18 cellular contexts compared by ENCODE assay signal in genomic region chr12:66014818-66015217, GRCh38.
DNase-seq lines count a peak whose midpoint lies in the region; ATAC-seq, FAIRE-seq and TF ChIP-seq lines count a peak whose summit lies in the region.
"Had no signal": no experiment of that assay in that cellular context is flagged by ENCODE, and none has a peak within 500 bp of the region (broad histone marks: within the 10 kb centered on the region; RNA-seq: fewer than 3 reads in every experiment).

No MANE protein-coding gene starts in this region.

- 66% methylated on average over 3 of the region's 3 CpGs for WGBS in HepG2 (ENCODE audit: low lambda C conversion rate)
- 50% methylated on average over 3 of the region's 3 CpGs for WGBS in right lobe of liver (ENCODE audit: insufficient coverage, low coverage, low lambda C conversion rate, missing lambda C conversion rate)

- H3K9ac ChIP-seq in HepG2 (ENCODE audit: insufficient read depth, low read depth, low read length) (no peak overlapping the region), fibroblast of lung (ENCODE audit: insufficient read depth, low read length) (no peak overlapping the region)

- no peaks in the 10 kb centered on the region for H3K36me3 Mint-ChIP-seq in natural killer cell treated with Interleukin-12 subunit alpha and Interleukin-12 subunit beta and Interleukin-15 and Interleukin-18, amount 100 ng/mL, for 72 hours
- H3K36me3 Mint-ChIP-seq: stimulated activated effector memory CD8-positive, alpha-beta T cell treated with anti-CD3 and anti-CD28 coated beads, Interleukin-12 subunit alpha, Interleukin-12 subunit beta, amount 100 ng/mL, for 72 hours had no signal

- no peak for FAIRE-seq in HepG2 (lab: Jason Lieb, UNC)

- no peaks in the 10 kb centered on the region; a peak in 1 of 5 replicates for H3K27me3 ChIP-seq in HepG2 (ENCODE audit: control insufficient read depth in 1 of 2, insufficient read depth in 2 of 2, low read length in 2 of 2)
- H3K27me3 ChIP-seq in right lobe of liver: no peaks in the 10 kb centered on the region
- no peaks in the 10 kb centered on the region for H3K27me3 ChIP-seq in SJCRH30
- no peaks in the 10 kb centered on the region for H3K27me3 ChIP-seq in fibroblast of lung (ENCODE audit: control insufficient read depth, insufficient read depth, low read length)
- H3K27me3 ChIP-seq: body of pancreas, vagina had no signal

- H3K36me3 ChIP-seq in HepG2 (replicated peaks in 1 of 2; ENCODE audit: control insufficient read depth in 1 of 2, insufficient read depth in 2 of 2, low read length in 2 of 2) (no peaks in the 10 kb centered on the region), right lobe of liver (no peaks in the 10 kb centered on the region), SJCRH30 (no peaks in the 10 kb centered on the region), fibroblast of lung (ENCODE audit: control insufficient read depth, insufficient read depth, low read length) (no peaks in the 10 kb centered on the region)
- H3K36me3 ChIP-seq: vagina had no signal

- no peaks in the 10 kb centered on the region for H4K20me1 ChIP-seq in HepG2 (ENCODE audit: insufficient read depth, low read length)
- no peaks in the 10 kb centered on the region for H4K20me1 ChIP-seq in fibroblast of lung (ENCODE audit: control insufficient read depth, extremely low read depth, insufficient read depth, low read length)

- H3K79me2 ChIP-seq in HepG2 (ENCODE audit: insufficient read depth, low read length): no peaks in the 10 kb centered on the region
- H3K79me2 ChIP-seq in fibroblast of lung (ENCODE audit: control insufficient read depth, insufficient read depth, low read length): no peaks in the 10 kb centered on the region

- H3K9me3 ChIP-seq in HepG2 (ENCODE audit: low read length): no peaks in the 10 kb centered on the region
- H3K9me3 ChIP-seq in right lobe of liver: no peaks in the 10 kb centered on the region
- H3K9me3 ChIP-seq in SJCRH30 (replicated peaks): no peaks in the 10 kb centered on the region
- no peaks in the 10 kb centered on the region for H3K9me3 ChIP-seq in fibroblast of lung (ENCODE audit: control insufficient read depth, insufficient read depth, low read depth, low read length)
- H3K9me3 ChIP-seq: body of pancreas, Caco-2 had no signal

- no peak overlapping the region for H3K27ac ChIP-seq in HepG2 (ENCODE audit: extremely low read length, insufficient read depth, low read length)
- no peak overlapping the region for H3K27ac ChIP-seq in right lobe of liver
- H3K27ac ChIP-seq in SJCRH30: no peak overlapping the region
- H3K27ac ChIP-seq in fibroblast of lung (ENCODE audit: insufficient read depth, low read length): no peak overlapping the region
- H3K27ac ChIP-seq: body of pancreas, vagina had no signal

- DNase-seq in HepG2 (ENCODE audit: low spot score) (peak; percentile 13), right lobe of liver (no peak), SJCRH30 (peak; percentile 26 to 58), fibroblast of lung (ENCODE audit: low read depth in 2 of 2) (peak; percentile 60 to 82), stromal cell of bone marrow (ENCODE audit: low read depth) (peak; percentile 41), T-helper 9 cell (no peak)
- DNase-seq in activated CD4-positive, alpha-beta T cell treated with anti-CD3 and anti-CD28 coated beads, Interleukin-2, amount 50 U/mL, for 1 hour: no peak
- no peak for DNase-seq in natural killer cell treated with Interleukin-12 subunit alpha and Interleukin-12 subunit beta and Interleukin-15 and Interleukin-18, amount 100 ng/mL, for 72 hours (ENCODE audit: low spot score)
- DNase-seq: body of pancreas; Karpas-422; NCI-H2029 treated with DMSO at 0.1 percent for 48 hours; NCI-H748 treated with DMSO at 0.1 percent for 48 hours; stimulated activated CD4-positive, alpha-beta T cell treated with anti-CD3 and anti-CD28 coated beads, Interleukin-4, amount 100 ng/mL, for 4 hours had no signal

- CTCF ChIA-PET in HepG2 (lab: Yijun Ruan, JAX; ENCODE audit: low intra/inter-chr PET ratio, low total read pairs): no interaction called here

- H3K4me2 ChIP-seq in HepG2 (ENCODE audit: low read depth, low read length) (no peak overlapping the region), fibroblast of lung (ENCODE audit: extremely low read depth, insufficient read depth, low read length) (no peak overlapping the region)

- TF ChIP-seq POLR2A in HepG2 (IDR thresholded peaks at IDR 0.05; ENCODE audit: insufficient read depth in 1 of 2, low read depth in 2 of 2, low read length in 2 of 2): no peak
- no peak for TF ChIP-seq POLR2A in right lobe of liver (IDR thresholded peaks at IDR 0.05)

- in situ Hi-C loops in HepG2 (cut with HindIII; ENCODE audit: extremely low pct_ligation_motif_present, low pct_unique_long_range_greater_than_20kb): no loop called here

- intact Hi-C loops in HepG2 (cut with micrococcal nuclease; ENCODE audit: unreplicated experiment): no loop called here
- intact Hi-C loops in right lobe of liver (cut with DNase I): no loop called here

- ATAC-seq in HepG2 (no peak), right lobe of liver (no peak)
- no peak for ATAC-seq in natural killer cell treated with Interleukin-12 subunit alpha and Interleukin-12 subunit beta and Interleukin-15 and Interleukin-18, amount 100 ng/mL, for 72 hours
- ATAC-seq: body of pancreas; sciatic nerve; stimulated activated effector memory CD8-positive, alpha-beta T cell treated with anti-CD3 and anti-CD28 coated beads, Interleukin-12 subunit alpha, Interleukin-12 subunit beta, amount 100 ng/mL, for 72 hours had no signal

- H3K9me3 Mint-ChIP-seq in natural killer cell treated with Interleukin-12 subunit alpha and Interleukin-12 subunit beta and Interleukin-15 and Interleukin-18, amount 100 ng/mL, for 72 hours: no peaks in the 10 kb centered on the region
- H3K9me3 Mint-ChIP-seq: stimulated activated effector memory CD8-positive, alpha-beta T cell treated with anti-CD3 and anti-CD28 coated beads, Interleukin-12 subunit alpha, Interleukin-12 subunit beta, amount 100 ng/mL, for 72 hours had no signal

- POLR2A ChIA-PET in HepG2 (lab: Yijun Ruan, JAX): no interaction called here

- TF ChIP-seq CTCF in HepG2 (CRISPR knock-in tag; IDR thresholded peaks at IDR 0.05) (no peak), right lobe of liver (IDR thresholded peaks at IDR 0.05) (no peak), fibroblast of lung (conservative IDR thresholded peaks at IDR 0.05 in 1 of 2, IDR thresholded peaks at IDR 0.05 in 1 of 2; ENCODE audit: low read depth in 1 of 2, low read length in 2 of 2) (no peak)

- H3K27ac Mint-ChIP-seq in natural killer cell treated with Interleukin-12 subunit alpha and Interleukin-12 subunit beta and Interleukin-15 and Interleukin-18, amount 100 ng/mL, for 72 hours: no peak overlapping the region
- H3K27ac Mint-ChIP-seq: memory B cell; stimulated activated effector memory CD8-positive, alpha-beta T cell treated with anti-CD3 and anti-CD28 coated beads, Interleukin-12 subunit alpha, Interleukin-12 subunit beta, amount 100 ng/mL, for 72 hours had no signal

- H3K27me3 Mint-ChIP-seq in natural killer cell treated with Interleukin-12 subunit alpha and Interleukin-12 subunit beta and Interleukin-15 and Interleukin-18, amount 100 ng/mL, for 72 hours: peaks cover 25 to 50% of the 10 kb centered on the region in 2 donors

- H3K4me3 ChIP-seq in HepG2 (replicated peaks in 1 of 3; ENCODE audit: insufficient read depth in 1 of 3, low read depth in 2 of 3, low read length in 3 of 3): no peak overlapping the region
- H3K4me3 ChIP-seq in right lobe of liver: no peak overlapping the region
- no peak overlapping the region for H3K4me3 ChIP-seq in SJCRH30
- no peak overlapping the region for H3K4me3 ChIP-seq in fibroblast of lung (replicated peaks in 1 of 4; ENCODE audit: control extremely low read depth in 1 of 4, insufficient read depth in 1 of 4, low read depth in 3 of 4, low read length in 4 of 4)
- H3K4me3 ChIP-seq: body of pancreas, vagina had no signal

- no TSS peak for BruUV-seq in HepG2 (replicated peaks; lab: Mats Ljungman, UMichigan)

- no peak for TF ChIP-seq RAD21 in HepG2 (CRISPR knock-in tag; IDR thresholded peaks at IDR 0.05)

- H2AFZ ChIP-seq in HepG2 (ENCODE audit: low read length) (no peak overlapping the region), fibroblast of lung (ENCODE audit: low read length) (no peak overlapping the region)

- TF ChIP-seq EP300 in HepG2 (IDR thresholded peaks at IDR 0.05; ENCODE audit: low read depth in 2 of 2, low read length in 2 of 2) (no peak), HepG2 (CRISPR knock-in tag; IDR thresholded peaks at IDR 0.05; ENCODE audit: borderline replicate concordance) (no peak)

- no peaks in the 10 kb centered on the region for H3K4me1 Mint-ChIP-seq in natural killer cell treated with Interleukin-12 subunit alpha and Interleukin-12 subunit beta and Interleukin-15 and Interleukin-18, amount 100 ng/mL, for 72 hours (ENCODE audit: low read depth in 2 of 2)
- H3K4me1 Mint-ChIP-seq: memory B cell; stimulated activated effector memory CD8-positive, alpha-beta T cell treated with anti-CD3 and anti-CD28 coated beads, Interleukin-12 subunit alpha, Interleukin-12 subunit beta, amount 100 ng/mL, for 72 hours had no signal

- H3K4me3 Mint-ChIP-seq in natural killer cell treated with Interleukin-12 subunit alpha and Interleukin-12 subunit beta and Interleukin-15 and Interleukin-18, amount 100 ng/mL, for 72 hours: no peak overlapping the region
- H3K4me3 Mint-ChIP-seq: memory B cell; stimulated activated effector memory CD8-positive, alpha-beta T cell treated with anti-CD3 and anti-CD28 coated beads, Interleukin-12 subunit alpha, Interleukin-12 subunit beta, amount 100 ng/mL, for 72 hours had no signal

- H3K4me1 ChIP-seq in HepG2 (ENCODE audit: insufficient read depth, low read length) (peaks cover 49% of the 10 kb centered on the region), right lobe of liver (no peaks in the 10 kb centered on the region), SJCRH30 (peaks cover 32% of the 10 kb centered on the region), fibroblast of lung (ENCODE audit: control insufficient read depth, extremely low read depth, insufficient read depth, low read length) (peaks cover 3% of the 10 kb centered on the region)
- H3K4me1 ChIP-seq: body of pancreas had no signal

TF ChIP-seq in HepG2, 621 proteins besides CTCF, POLR2A, EP300 and RAD21 (continues in another document):
- TF ChIP-seq ADNP (CRISPR knock-in tag; IDR thresholded peaks at IDR 0.05): no peak

Comparison
In these comparisons a context has a peak if more than half of its experiments do, and no peak if none do; other contexts are left out.
1. DNase-seq: peak in HepG2 (single experiment), SJCRH30 (2 of 2), fibroblast of lung (2 of 2) and stromal cell of bone marrow (single experiment); none in right lobe of liver (0 of 3), activated CD4-positive, alpha-beta T cell treated with anti-CD3 and anti-CD28 coated beads, Interleukin-2, amount 50 U/mL, for 1 hour (single experiment), T-helper 9 cell (single experiment) and natural killer cell treated with Interleukin-12 subunit alpha and Interleukin-12 subunit beta and Interleukin-15 and Interleukin-18, amount 100 ng/mL, for 72 hours (single experiment).